Comparison of ENCODE assay signal across 8 cellular contexts in genomic region chr9:92808726-92809451, GRCh38. TPM values are rescaled to one million over a fixed set of nuclear protein-coding genes. Genes with fewer than 3 reads are reported as not detected.
A peak's percentile ranks its signal among the peaks of the same experiment; 100 is the strongest.
DNase-seq lines count a peak whose midpoint lies in the region; ATAC-seq and TF ChIP-seq lines count a peak whose summit lies in the region.

No MANE protein-coding gene starts in this region.

- no peak overlapping the region for H2BK15ac ChIP-seq in IMR-90 (ENCODE audit: low read depth, low read length)

- no peaks in the 10 kb centered on the region for H4K20me1 ChIP-seq in IMR-90 (ENCODE audit: insufficient read depth, low read length)

- no peak for TF ChIP-seq EP300 in sigmoid colon (IDR thresholded peaks at IDR 0.05)

- intact Hi-C loops in IMR-90 (cut with micrococcal nuclease) (no loop called here), sigmoid colon (cut with DNase I) (no loop called here)

- 3% methylated on average over 30 of the region's 60 CpGs; no CpG with 5 or more reads in 1 of the 2 experiments for WGBS in IMR-90 (ENCODE audit: extremely low coverage in 2 of 2, insufficient read length in 1 of 2), 2 experiments
- WGBS in sigmoid colon, 2 donors, result 1% methylated on average over 60 of the region's 60 CpGs

- H3K14ac ChIP-seq in IMR-90 (replicated peaks; ENCODE audit: low read depth, low read length), result no peak overlapping the region

- H3K18ac ChIP-seq in IMR-90 (ENCODE audit: low read depth, low read length), result no peak overlapping the region

- H3K4me2 ChIP-seq in IMR-90 (ENCODE audit: low read depth, low read length), result peak overlapping the region; percentile 77

- H3K4me1 ChIP-seq in IMR-90 (ENCODE audit: control insufficient read depth, insufficient read depth, low read length) (peaks cover 1% of the 10 kb centered on the region; the same call in 1 of the 2 replicates), sigmoid colon (peaks cover 0 to 31% (median 30%) of the 10 kb centered on the region in 4 donors)

- H4K8ac ChIP-seq in IMR-90 (ENCODE audit: low read depth in 2 of 2, low read length in 2 of 2), result no peak overlapping the region

- CTCF ChIA-PET in IMR-90 (lab: Yijun Ruan, JAX), result interaction anchor here (1.1 kb wide), 1 partner anchor 44 kb away, joined by 4 read pairs; no protein-coding TSS in a partner anchor

- POLR2A ChIA-PET in IMR-90 (lab: Charles Lee; ENCODE audit: unreplicated experiment), result no interaction called here

- no peak overlapping the region for H2AK5ac ChIP-seq in IMR-90 (ENCODE audit: low read depth, low read length)

- no TSS peak for BruUV-seq in IMR-90 (replicated peaks; lab: Mats Ljungman, UMichigan)

- dilution Hi-C loops in IMR-90 (cut with HindIII; ENCODE audit: low sequenced_read_pairs, unreplicated experiment), result no loop called here

- H2BK20ac ChIP-seq in IMR-90 (ENCODE audit: low read depth, low read length), result no peak overlapping the region

- TF ChIP-seq POLR2A in IMR-90 (IDR thresholded peaks at IDR 0.05; ENCODE audit: low read depth, low read length) (no peak), sigmoid colon (IDR thresholded peaks at IDR 0.05) (no peak)

- H2AFZ ChIP-seq in IMR-90 (replicated peaks; ENCODE audit: low read length, poor library complexity), result peak overlapping the region; percentile 83

- no peak overlapping the region for H2AK9ac ChIP-seq in IMR-90 (replicated peaks; ENCODE audit: low read depth, low read length, poor library complexity)

- peak; percentile 19 for DNase-seq in DMS79 (lab: John Stamatoyannopoulos, UW)
- DNase-seq in IMR-90, result peak; percentile 73
- peak; percentile 87 for DNase-seq in astrocyte of the hippocampus (ENCODE audit: low read depth, low spot score)
- DNase-seq in iPS DF 19.7 (ENCODE audit: low read depth, low spot score), result peak; percentile 35
- DNase-seq in sigmoid colon, result peak; percentile 83

- 0 out of 2 replicates have a peak, but pooled peaks cover 10% of the 10 kb centered on the region for H3K9me1 ChIP-seq in IMR-90 (ENCODE audit: insufficient read depth, low read length)

- in situ Hi-C loops in IMR-90 (cut with MboI; ENCODE audit: low sequenced_read_pairs), result no loop called here

- TF ChIP-seq CTCF in IMR-90 (conservative IDR thresholded peaks at IDR 0.05; ENCODE audit: low read depth, low read length) (peak; percentile 39; the same call in 1 of the 2 replicates), sigmoid colon (IDR thresholded peaks at IDR 0.05) (peak in 1 of 4 experiments; percentile 24)

- TF ChIP-seq RAD21 in IMR-90 (IDR thresholded peaks at IDR 0.05; ENCODE audit: low read length), result no peak

- no peak overlapping the region for H2BK120ac ChIP-seq in IMR-90 (ENCODE audit: low read depth, low read length)

- no peak overlapping the region for H3K9ac ChIP-seq in IMR-90 (ENCODE audit: low read depth, low read length)

- H4K5ac ChIP-seq in IMR-90 (ENCODE audit: low read depth, low read length), result no peak overlapping the region

- H3K27me3 ChIP-seq in IMR-90 (ENCODE audit: control insufficient read depth, insufficient read depth, low read length), result peaks cover 68% of the 10 kb centered on the region
- peaks cover 43 to 100% (median 95%) of the 10 kb centered on the region in 3 donors for H3K27me3 ChIP-seq in sigmoid colon

- H3K36me3 ChIP-seq in IMR-90 (ENCODE audit: control insufficient read depth, insufficient read depth, low read length), result no peaks in the 10 kb centered on the region
- H3K36me3 ChIP-seq in sigmoid colon, result no peaks in the 10 kb centered on the region

- no peak overlapping the region for H3K56ac ChIP-seq in IMR-90 (ENCODE audit: extremely low read depth, insufficient read depth, low read length)

- no peak overlapping the region for H4K91ac ChIP-seq in IMR-90 (ENCODE audit: insufficient read depth, low read depth, low read length)

- H3K27ac ChIP-seq in IMR-90 (ENCODE audit: insufficient read depth, low read length), result no peak overlapping the region
- H3K27ac ChIP-seq in sigmoid colon, result no peak overlapping the region

- H3K9me3 ChIP-seq in IMR-90 (ENCODE audit: control insufficient read depth, insufficient read depth, low read length) (no peaks in the 10 kb centered on the region; the same call in 1 of the 2 replicates), sigmoid colon (no peaks in the 10 kb centered on the region)

- H3K23ac ChIP-seq in IMR-90 (ENCODE audit: low read depth, low read length), result 0 out of 2 replicates have a peak overlapping the region, but pooled peaks have one; percentile 65

- peak overlapping the region; percentile 18; the same call in 1 of the 2 replicates for H3K4me3 ChIP-seq in IMR-90 (ENCODE audit: insufficient read depth, low read depth, low read length)
- peak overlapping the region in 3 of 4 donors; percentile 2 to 27 (median 7) for H3K4me3 ChIP-seq in sigmoid colon

- H3K4ac ChIP-seq in IMR-90 (ENCODE audit: low read depth, low read length), result no peak overlapping the region

- no peak overlapping the region for H2BK5ac ChIP-seq in IMR-90 (ENCODE audit: low read depth, low read length, poor library complexity, severe bottlenecking)

- ATAC-seq in IMR-90 (ENCODE audit: low read depth), result peak; percentile 93
- ATAC-seq in SK-N-SH treated with all-trans-retinoic acid at 6 μM for 48 hours, result peak; percentile 79
- ATAC-seq in HG03139 (IDR thresholded peaks at IDR 0.05; ENCODE audit: unreplicated experiment), result no peak
- no peak for ATAC-seq in HG02852 (IDR thresholded peaks at IDR 0.05; ENCODE audit: unreplicated experiment)

- H3K79me1 ChIP-seq in IMR-90 (ENCODE audit: low read depth in 1 of 2, low read length in 2 of 2), result no peaks in the 10 kb centered on the region

TF ChIP-seq in IMR-90, 13 proteins besides CTCF, POLR2A, EP300 and RAD21:
- peak; percentile 56; the same call in 1 of the 2 replicates for TF ChIP-seq MAZ (IDR thresholded peaks at IDR 0.05; ENCODE audit: borderline replicate concordance, low read depth, low read length)
- no peak for TF ChIP-seq MAFK (IDR thresholded peaks at IDR 0.05; ENCODE audit: low read depth, low read length)

TF ChIP-seq in SK-N-SH treated with all-trans-retinoic acid at 6 μM for 48 hours, 23 proteins besides CTCF, POLR2A, EP300 and RAD21:
- TF ChIP-seq ESRRG (CRISPR knock-in tag; IDR thresholded peaks at IDR 0.05) (no peak), ZC3H10 (CRISPR knock-in tag; IDR thresholded peaks at IDR 0.05) (no peak), OSR1 (CRISPR knock-in tag; IDR thresholded peaks at IDR 0.05) (no peak), POU6F1 (CRISPR knock-in tag; IDR thresholded peaks at IDR 0.05; ENCODE audit: borderline replicate concordance, low read depth) (no peak), ZNF70 (CRISPR knock-in tag; IDR thresholded peaks at IDR 0.05) (no peak)
TF ChIP-seq in SK-N-SH treated with all-trans-retinoic acid at 6 μM for 48 hours: peak in this region for 0.

RNA-seq across cellular contexts. Expression of gene BICD2, which starts 44.3 kb away (rescaled TPM):
- 35.7 and 42.2 TPM in 2 replicates for total RNA-seq in IMR-90 (2012; rRNA removed)
- 21.1 and 21.5 TPM in 2 replicates for polyA plus RNA-seq in IMR-90 (2012; rRNA removed)
- 13.1 and 22.4 TPM in 2 replicates for polyA plus RNA-seq in IMR-90 (2012; cell fraction: cytosol; rRNA removed)
- 13.6 and 16.6 TPM in 2 replicates for polyA plus RNA-seq in IMR-90 (2012; cell fraction: nucleus; rRNA removed; ENCODE audit: low replicate concordance)
- total RNA-seq in sigmoid colon, result 10 to 100 TPM; 30.6 to 38.5 (median 34.2) TPM
- polyA plus RNA-seq in sigmoid colon, result 1 to 10 TPM; 5.4 to 9.7 (median 9.0) TPM

Comparison
In these comparisons a context has a peak if more than half of its experiments do, and no peak if none do; other contexts are left out.
1. DNase-seq: peak in every context shown above with its lines; median percentile 87 in astrocyte of the hippocampus; 83 in sigmoid colon; 73 in IMR-90; 35 in iPS DF 19.7; 19 in DMS79.
2. ATAC-seq: peak in IMR-90 (single experiment) and SK-N-SH treated with all-trans-retinoic acid at 6 μM for 48 hours (single experiment); none in HG03139 (single experiment) and HG02852 (single experiment).